In the genomic region with DNA sequence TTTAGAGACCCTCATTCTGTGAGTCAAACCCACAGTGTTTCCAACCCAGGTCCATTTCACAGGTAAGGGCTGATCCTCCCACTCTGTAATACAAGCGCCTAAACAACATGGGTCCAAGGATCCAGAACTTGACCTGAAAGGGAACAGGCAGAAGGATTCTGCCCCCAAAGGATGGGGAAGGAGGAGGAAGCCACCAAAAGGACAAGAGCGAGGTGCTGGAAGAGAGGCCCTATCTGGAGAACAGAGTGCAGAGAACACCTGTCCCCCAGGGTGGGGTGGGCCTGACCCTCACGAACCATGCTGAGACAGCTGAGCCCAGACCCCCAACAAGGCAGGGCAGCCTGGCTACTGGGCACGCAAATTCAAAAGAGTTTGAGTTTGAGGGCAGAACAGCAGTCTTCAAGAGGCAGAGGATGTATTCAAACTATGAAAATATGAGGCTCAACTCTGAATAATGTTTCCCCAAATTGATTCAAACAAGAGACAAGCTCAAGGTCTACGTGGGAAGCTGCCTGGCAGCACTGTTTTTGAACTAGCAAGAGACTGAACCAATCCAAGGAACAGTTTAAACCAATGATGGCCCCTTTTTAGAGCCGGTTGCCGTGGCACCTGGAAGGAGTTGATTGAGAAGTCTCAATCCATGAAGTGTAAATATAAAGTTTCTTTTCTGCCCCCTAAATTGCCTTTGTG, we compare ENCODE assay signal across 1 cellular context.
A peak's percentile ranks its signal among the peaks of the same experiment; 100 is the strongest.
TF ChIP-seq lines count a peak whose summit lies in the region.

No MANE protein-coding gene starts in this region.

TF ChIP-seq in HepG2, 621 proteins besides CTCF, POLR2A, EP300 and RAD21 (continued from another document and continues in another):
- TF ChIP-seq, protein P1, sequence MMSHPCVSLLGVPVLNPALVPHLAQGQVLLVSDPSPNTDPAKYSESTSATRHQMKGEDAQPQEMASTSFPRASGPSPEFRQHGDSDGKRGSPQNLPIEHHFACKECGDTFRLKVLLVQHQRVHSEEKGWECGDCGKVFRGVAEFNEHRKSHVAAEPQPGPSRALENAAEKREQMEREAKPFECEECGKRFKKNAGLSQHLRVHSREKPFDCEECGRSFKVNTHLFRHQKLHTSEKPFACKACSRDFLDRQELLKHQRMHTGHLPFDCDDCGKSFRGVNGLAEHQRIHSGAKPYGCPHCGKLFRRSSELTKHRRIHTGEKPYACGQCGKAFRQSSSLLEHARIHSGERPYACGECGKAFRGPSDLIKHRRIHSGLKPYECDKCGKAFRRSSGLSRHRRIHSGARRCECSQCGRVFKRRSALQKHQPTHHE (CRISPR knock-in tag; IDR thresholded peaks at IDR 0.05; ENCODE audit: borderline replicate concordance), result peak; percentile 59; the same call in 1 of the 2 replicates
- no peak for TF ChIP-seq SCMH1 (CRISPR knock-in tag; IDR thresholded peaks at IDR 0.05; ENCODE audit: borderline replicate concordance)
- no peak for TF ChIP-seq NCOA1 (CRISPR knock-in tag; IDR thresholded peaks at IDR 0.05)
- TF ChIP-seq ATF3 (CRISPR knock-in tag; IDR thresholded peaks at IDR 0.05), result no peak
- TF ChIP-seq ARID4A (CRISPR knock-in tag; IDR thresholded peaks at IDR 0.05; ENCODE audit: borderline replicate concordance), result no peak
- TF ChIP-seq FOXK2 (IDR thresholded peaks at IDR 0.05), result no peak
- TF ChIP-seq ZNF30 (CRISPR knock-in tag; IDR thresholded peaks at IDR 0.05), result no peak
- TF ChIP-seq, protein P2, sequence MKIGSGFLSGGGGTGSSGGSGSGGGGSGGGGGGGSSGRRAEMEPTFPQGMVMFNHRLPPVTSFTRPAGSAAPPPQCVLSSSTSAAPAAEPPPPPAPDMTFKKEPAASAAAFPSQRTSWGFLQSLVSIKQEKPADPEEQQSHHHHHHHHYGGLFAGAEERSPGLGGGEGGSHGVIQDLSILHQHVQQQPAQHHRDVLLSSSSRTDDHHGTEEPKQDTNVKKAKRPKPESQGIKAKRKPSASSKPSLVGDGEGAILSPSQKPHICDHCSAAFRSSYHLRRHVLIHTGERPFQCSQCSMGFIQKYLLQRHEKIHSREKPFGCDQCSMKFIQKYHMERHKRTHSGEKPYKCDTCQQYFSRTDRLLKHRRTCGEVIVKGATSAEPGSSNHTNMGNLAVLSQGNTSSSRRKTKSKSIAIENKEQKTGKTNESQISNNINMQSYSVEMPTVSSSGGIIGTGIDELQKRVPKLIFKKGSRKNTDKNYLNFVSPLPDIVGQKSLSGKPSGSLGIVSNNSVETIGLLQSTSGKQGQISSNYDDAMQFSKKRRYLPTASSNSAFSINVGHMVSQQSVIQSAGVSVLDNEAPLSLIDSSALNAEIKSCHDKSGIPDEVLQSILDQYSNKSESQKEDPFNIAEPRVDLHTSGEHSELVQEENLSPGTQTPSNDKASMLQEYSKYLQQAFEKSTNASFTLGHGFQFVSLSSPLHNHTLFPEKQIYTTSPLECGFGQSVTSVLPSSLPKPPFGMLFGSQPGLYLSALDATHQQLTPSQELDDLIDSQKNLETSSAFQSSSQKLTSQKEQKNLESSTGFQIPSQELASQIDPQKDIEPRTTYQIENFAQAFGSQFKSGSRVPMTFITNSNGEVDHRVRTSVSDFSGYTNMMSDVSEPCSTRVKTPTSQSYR (CRISPR knock-in tag; IDR thresholded peaks at IDR 0.05; ENCODE audit: borderline replicate concordance), result no peak
- TF ChIP-seq ZNF44 (CRISPR knock-in tag; IDR thresholded peaks at IDR 0.05), result no peak
- no peak for TF ChIP-seq RERE (CRISPR knock-in tag; IDR thresholded peaks at IDR 0.05; ENCODE audit: low read depth)
- TF ChIP-seq SSRP1 (CRISPR knock-in tag; IDR thresholded peaks at IDR 0.05), result peak; percentile 99
- no peak for TF ChIP-seq ARID3A (IDR thresholded peaks at IDR 0.05; ENCODE audit: low read depth, low read length)
- peak; percentile 9 for TF ChIP-seq MED8 (CRISPR knock-in tag; IDR thresholded peaks at IDR 0.05; ENCODE audit: insufficient replicate concordance)
- TF ChIP-seq PHF21A (CRISPR knock-in tag; IDR thresholded peaks at IDR 0.05), result no peak
- no peak for TF ChIP-seq ZSCAN29 (CRISPR knock-in tag; conservative IDR thresholded peaks at IDR 0.05)
- TF ChIP-seq SMAD9 (CRISPR knock-in tag; IDR thresholded peaks at IDR 0.05), result no peak
- no peak for TF ChIP-seq TFDP2 (CRISPR knock-in tag; IDR thresholded peaks at IDR 0.05)
- no peak for TF ChIP-seq ZNF879 (CRISPR knock-in tag; IDR thresholded peaks at IDR 0.05)
- TF ChIP-seq ZNF337 (CRISPR knock-in tag; IDR thresholded peaks at IDR 0.05; ENCODE audit: borderline replicate concordance, low read depth), result 0 out of 2 replicates have a peak, but pooled peaks have one; percentile 26
- TF ChIP-seq ZBTB25 (CRISPR knock-in tag; IDR thresholded peaks at IDR 0.05), result peak; percentile 8; the same call in 1 of the 2 replicates
- no peak for TF ChIP-seq FOSL1 (CRISPR knock-in tag; IDR thresholded peaks at IDR 0.05; ENCODE audit: borderline replicate concordance)
- no peak for TF ChIP-seq JDP2 (CRISPR knock-in tag; IDR thresholded peaks at IDR 0.05; ENCODE audit: borderline replicate concordance)
- no peak for TF ChIP-seq HNRNPUL1 (IDR thresholded peaks at IDR 0.05; ENCODE audit: low read depth, low read length)
- TF ChIP-seq PREB (CRISPR knock-in tag; IDR thresholded peaks at IDR 0.05), result no peak
- TF ChIP-seq NFIC (IDR thresholded peaks at IDR 0.05; ENCODE audit: low read length), result no peak
- TF ChIP-seq RCOR2 (CRISPR knock-in tag; IDR thresholded peaks at IDR 0.05), result no peak
- peak; percentile 72; the same call in 1 of the 2 replicates for TF ChIP-seq ZNF670 (CRISPR knock-in tag; IDR thresholded peaks at IDR 0.05; ENCODE audit: borderline replicate concordance)
- TF ChIP-seq SALL2 (CRISPR knock-in tag; IDR thresholded peaks at IDR 0.05), result no peak
- no peak for TF ChIP-seq ZNF644 (CRISPR knock-in tag; IDR thresholded peaks at IDR 0.05; ENCODE audit: low read depth)
- TF ChIP-seq POLR2AphosphoS5 (IDR thresholded peaks at IDR 0.05; ENCODE audit: low read depth, low read length), result peak; percentile 48; the same call in 1 of the 2 replicates
- no peak for TF ChIP-seq FOXP1 (IDR thresholded peaks at IDR 0.05)
- TF ChIP-seq FOXP1 (CRISPR knock-in tag; IDR thresholded peaks at IDR 0.05), result no peak
- TF ChIP-seq MIER3 (CRISPR knock-in tag; IDR thresholded peaks at IDR 0.05; ENCODE audit: borderline replicate concordance), result no peak
- no peak for TF ChIP-seq ZNF430 (CRISPR knock-in tag; IDR thresholded peaks at IDR 0.05)
- TF ChIP-seq SMC3 (IDR thresholded peaks at IDR 0.05; ENCODE audit: low read length), result no peak
